ENCODE assay signal across 11 cellular contexts in genomic region chr17:39775075-39775474, GRCh38. TPM values are rescaled to one million over a fixed set of nuclear protein-coding genes. Genes with fewer than 3 reads are reported as not detected.
DNase-seq lines count a peak whose midpoint lies in the region; ATAC-seq and TF ChIP-seq lines count a peak whose summit lies in the region.
"Had no signal": no experiment of that assay in that cellular context is flagged by ENCODE, and none has a peak within 500 bp of the region (broad histone marks: within the 10 kb centered on the region; RNA-seq: fewer than 3 reads in every experiment).

No MANE protein-coding gene starts in this region.

- H3K4me3 ChIP-seq in Peyer's patch (peak overlapping the region in 3 of 4 donors; percentile 32 to 35 (median 35)), transverse colon (no peak overlapping the region)
- peak overlapping the region; percentile 28 for H3K4me3 ChIP-seq in effector memory CD4-positive, alpha-beta T cell (ENCODE audit: insufficient read depth, low read depth, low read length, poor library complexity, severe bottlenecking)

- H3K27ac ChIP-seq in Peyer's patch: peak overlapping the region; percentile 15 to 81 (median 69)
- peak overlapping the region; percentile 77 for H3K27ac ChIP-seq in effector memory CD4-positive, alpha-beta T cell (ENCODE audit: insufficient read depth, low read length, poor library complexity, severe bottlenecking)
- H3K27ac ChIP-seq in transverse colon: peak overlapping the region; percentile 46 to 75 (median 62)
- H3K27ac ChIP-seq: parathyroid adenoma had no signal

- no peak for TF ChIP-seq EP300 in transverse colon (IDR thresholded peaks at IDR 0.05; ENCODE audit: low read depth)

- in situ Hi-C loops in transverse colon (cut with MboI; ENCODE audit: low pct_ligation_motif_present in 1 of 4, low pct_unique_long_range_greater_than_20kb in 1 of 4, low sequenced_read_pairs in 3 of 4): no loop called here

- H3K36me3 ChIP-seq in Peyer's patch (no peaks in the 10 kb centered on the region), transverse colon (no peaks in the 10 kb centered on the region)
- no peaks in the 10 kb centered on the region for H3K36me3 ChIP-seq in effector memory CD4-positive, alpha-beta T cell (ENCODE audit: control insufficient read depth, insufficient read depth, low read length)

- DNase-seq in activated T-cell treated with anti-CD3 and anti-CD28 coated beads, Interleukin-2, amount 50 U/mL, for 4 hours: no peak
- DNase-seq in activated T-cell treated with anti-CD3 and anti-CD28 coated beads for 4 hours: no peak
- DNase-seq in Peyer's patch: no peak
- no peak for DNase-seq in effector memory CD4-positive, alpha-beta T cell
- DNase-seq in transverse colon: no peak
- DNase-seq in glomerular visceral epithelial cell (ENCODE audit: extremely low spot score): no peak
- no peak for DNase-seq in NCI-H748 treated with DMSO at 0.1 percent for 48 hours (lab: John Stamatoyannopoulos, UW)
- DNase-seq in AG20443 (ENCODE audit: low spot score): no peak
- DNase-seq: ACHN had no signal

- TF ChIP-seq POLR2A in Peyer's patch (IDR thresholded peaks at IDR 0.05) (no peak), transverse colon (IDR thresholded peaks at IDR 0.05) (no peak)

- TF ChIP-seq CTCF in Peyer's patch (IDR thresholded peaks at IDR 0.05) (no peak), transverse colon (IDR thresholded peaks at IDR 0.05) (no peak)

- H3K9me3 ChIP-seq in Peyer's patch: no peaks in the 10 kb centered on the region
- H3K9me3 ChIP-seq in effector memory CD4-positive, alpha-beta T cell (ENCODE audit: control insufficient read depth, low read length): no peaks in the 10 kb centered on the region
- H3K9me3 ChIP-seq in transverse colon: no peaks in the 10 kb centered on the region

- ATAC-seq in activated T-cell treated with anti-CD3 and anti-CD28 coated beads, Interleukin-2, amount 50 U/mL, for 4 hours: peak; percentile 1 to 11

- H3K4me1 Mint-ChIP-seq in activated T-cell treated with anti-CD3 and anti-CD28 coated beads, Interleukin-2, amount 50 U/mL, for 4 hours (ENCODE audit: low read depth): peaks cover 87% of the 10 kb centered on the region

- H3K4me1 ChIP-seq in Peyer's patch (peaks cover 0 to 13% (median 0%) of the 10 kb centered on the region in 4 donors), transverse colon (no peaks in the 10 kb centered on the region)
- H3K4me1 ChIP-seq in effector memory CD4-positive, alpha-beta T cell (ENCODE audit: control insufficient read depth, insufficient read depth, low read length, poor library complexity, severe bottlenecking): peaks cover 51% of the 10 kb centered on the region

- no peaks in the 10 kb centered on the region for H3K27me3 Mint-ChIP-seq in activated T-cell treated with anti-CD3 and anti-CD28 coated beads, Interleukin-2, amount 50 U/mL, for 4 hours (ENCODE audit: low read depth)

- intact Hi-C loops in transverse colon (cut with DNase I; ENCODE audit: low total_unique reads): no loop called here

- peak overlapping the region; percentile 87 for H3K4me3 Mint-ChIP-seq in activated T-cell treated with anti-CD3 and anti-CD28 coated beads, Interleukin-2, amount 50 U/mL, for 4 hours

- no peaks in the 10 kb centered on the region for H3K9me3 Mint-ChIP-seq in activated T-cell treated with anti-CD3 and anti-CD28 coated beads, Interleukin-2, amount 50 U/mL, for 4 hours

- H3K27me3 ChIP-seq in Peyer's patch: no peaks in the 10 kb centered on the region
- no peaks in the 10 kb centered on the region for H3K27me3 ChIP-seq in effector memory CD4-positive, alpha-beta T cell (replicated peaks; ENCODE audit: control insufficient read depth, insufficient read depth, low read length, poor library complexity, severe bottlenecking)
- H3K27me3 ChIP-seq in transverse colon: peaks cover 4% of the 10 kb centered on the region

- H3K36me3 Mint-ChIP-seq in activated T-cell treated with anti-CD3 and anti-CD28 coated beads, Interleukin-2, amount 50 U/mL, for 4 hours (ENCODE audit: insufficient read depth): peaks cover 50% of the 10 kb centered on the region

- WGBS in transverse colon (ENCODE audit: low coverage in 1 of 2), 2 donors: 71 to 72% methylated on average over 3 of the region's 3 CpGs

RNA-seq across cellular contexts. Expression of gene GRB7, which starts 37.3 kb away (rescaled TPM):
- total RNA-seq in activated T-cell treated with anti-CD3 and anti-CD28 coated beads, Interleukin-2, amount 50 U/mL, for 4 hours: under 1 TPM; 0.43 to 0.73 (median 0.47) TPM
- 10 to 100 TPM; 14.0 to 64.0 (median 26.3) TPM for total RNA-seq in Peyer's patch
- 10 to 100 TPM; 25.9 to 44.5 (median 32.3) TPM for total RNA-seq in transverse colon
- total RNA-seq: mononuclear cell had no signal

RNA-seq across cellular contexts. Expression of gene MIEN1, which starts 44.7 kb away (rescaled TPM):
- total RNA-seq in activated T-cell treated with anti-CD3 and anti-CD28 coated beads, Interleukin-2, amount 50 U/mL, for 4 hours: 10 to 100 TPM; 43.2 to 48.6 (median 45.7) TPM
- total RNA-seq in Peyer's patch: 10 to 100 TPM; 44.6 to 74.9 (median 57.9) TPM
- 100 to 1,000 TPM in 3 of 4 donors, 10 to 100 TPM in 1; 99.3 to 215 (median 109) TPM for total RNA-seq in transverse colon

Comparison
In these comparisons a context has a peak if more than half of its experiments do, and no peak if none do; other contexts are left out.
1. H3K4me3 ChIP-seq: peak in Peyer's patch (3 of 4) and effector memory CD4-positive, alpha-beta T cell (single experiment); none in transverse colon (0 of 4).
2. RNA of gene GRB7, which starts 37.3 kb away (total RNA-seq): 25.9 to 44.5 TPM in transverse colon and 14.0 to 64.0 TPM in Peyer's patch; 0.43 to 0.73 TPM in activated T-cell treated with anti-CD3 and anti-CD28 coated beads, Interleukin-2, amount 50 U/mL, for 4 hours; every median in the first group is over 4 times any median in the second.
3. Peak in every context shown above with its lines, with median percentiles within 50 percentile points of each other: H3K27ac ChIP-seq.